Comparison of ENCODE assay signal across 8 cellular contexts in genomic region chr1:26471201-26471497, GRCh38. TPM values are rescaled to one million over a fixed set of nuclear protein-coding genes. Genes with fewer than 3 reads are reported as not detected.
DNase-seq lines count a peak whose midpoint lies in the region; ATAC-seq and TF ChIP-seq lines count a peak whose summit lies in the region.

No MANE protein-coding gene starts in this region.

- no peaks in the 10 kb centered on the region for H3K9me3 Mint-ChIP-seq in activated CD8-positive, alpha-beta memory T cell treated with anti-CD3 and anti-CD28 coated beads, Interleukin-2, amount 10 ng/mL, durations not matched to agents 7 days and 5 days (ENCODE audit: low read depth)

- CTCF ChIA-PET in activated CD8-positive, alpha-beta memory T cell treated with anti-CD3 and anti-CD28 coated beads, Interleukin-2, amount 10 ng/mL, durations not matched to agents 7 days and 5 days (lab: Charles Lee) = interaction anchor here (0.8 to 4.4 kb wide), 15 partner anchors 8 to 359 kb away, joined by 3 to 35 read pairs (median 6); partner anchors contain the start of genes CEP85, DHDDS and PDIK1L

- no peak for DNase-seq in activated CD8-positive, alpha-beta memory T cell treated with anti-CD3 and anti-CD28 coated beads, Interleukin-2, amount 10 ng/mL, durations not matched to agents 7 days and 5 days
- DNase-seq in activated CD8-positive, alpha-beta memory T cell treated with anti-CD3 and anti-CD28 coated beads for 24 hours = no peak
- DNase-seq in superior temporal gyrus (ENCODE audit: extremely low spot score) (peak; percentile 45), NCI-H1930 (lab: John Stamatoyannopoulos, UW) (no peak), anterior cingulate cortex (lab: John Stamatoyannopoulos, UW) (no peak)

- H3K4me3 Mint-ChIP-seq in activated CD8-positive, alpha-beta memory T cell treated with anti-CD3 and anti-CD28 coated beads, Interleukin-2, amount 10 ng/mL, durations not matched to agents 7 days and 5 days = peak overlapping the region; percentile 77

- H3K4me1 Mint-ChIP-seq in activated CD8-positive, alpha-beta memory T cell treated with anti-CD3 and anti-CD28 coated beads, Interleukin-2, amount 10 ng/mL, durations not matched to agents 7 days and 5 days = peaks cover 39% of the 10 kb centered on the region

- TF ChIP-seq CTCF in WI38 (IDR thresholded peaks at IDR 0.05; ENCODE audit: low read depth, low read length) = no peak

- H3K27me3 Mint-ChIP-seq in activated CD8-positive, alpha-beta memory T cell treated with anti-CD3 and anti-CD28 coated beads, Interleukin-2, amount 10 ng/mL, durations not matched to agents 7 days and 5 days = no peaks in the 10 kb centered on the region

- H3K36me3 Mint-ChIP-seq in activated CD8-positive, alpha-beta memory T cell treated with anti-CD3 and anti-CD28 coated beads, Interleukin-2, amount 10 ng/mL, durations not matched to agents 7 days and 5 days = peaks cover 32% of the 10 kb centered on the region

- peak overlapping the region; percentile 95 for H3K27ac Mint-ChIP-seq in activated CD8-positive, alpha-beta memory T cell treated with anti-CD3 and anti-CD28 coated beads, Interleukin-2, amount 10 ng/mL, durations not matched to agents 7 days and 5 days

- no peak for ATAC-seq in activated CD8-positive, alpha-beta memory T cell treated with anti-CD3 and anti-CD28 coated beads, Interleukin-2, amount 10 ng/mL, durations not matched to agents 7 days and 5 days
- no peak for ATAC-seq in HG03460 (IDR thresholded peaks at IDR 0.05; ENCODE audit: unreplicated experiment)

- H3K4me3 ChIP-seq in WI38 (ENCODE audit: low read depth, low read length) (peak overlapping the region; percentile 76; the same call in 1 of the 2 replicates), iPS-11a (ENCODE audit: low read depth, low read length) (peak overlapping the region; percentile 60)

RNA-seq across cellular contexts. Expression of gene HMGN2, which starts 1.1 kb away (rescaled TPM):
- 100 to 1,000 TPM; 743 to 915 TPM for total RNA-seq in activated CD8-positive, alpha-beta memory T cell treated with anti-CD3 and anti-CD28 coated beads, Interleukin-2, amount 10 ng/mL, durations not matched to agents 7 days and 5 days

RNA-seq across cellular contexts. Expression of gene DHDDS, which starts 39.0 kb away (rescaled TPM):
- 10 to 100 TPM; 49.2 to 54.0 TPM for total RNA-seq in activated CD8-positive, alpha-beta memory T cell treated with anti-CD3 and anti-CD28 coated beads, Interleukin-2, amount 10 ng/mL, durations not matched to agents 7 days and 5 days

RNA-seq across cellular contexts. Expression of gene RPS6KA1, which starts 58.4 kb away (rescaled TPM):
- total RNA-seq in activated CD8-positive, alpha-beta memory T cell treated with anti-CD3 and anti-CD28 coated beads, Interleukin-2, amount 10 ng/mL, durations not matched to agents 7 days and 5 days = 100 to 1,000 TPM; 158 to 181 TPM
